Comparison of ENCODE assay signal across 22 cellular contexts in the genomic region with DNA sequence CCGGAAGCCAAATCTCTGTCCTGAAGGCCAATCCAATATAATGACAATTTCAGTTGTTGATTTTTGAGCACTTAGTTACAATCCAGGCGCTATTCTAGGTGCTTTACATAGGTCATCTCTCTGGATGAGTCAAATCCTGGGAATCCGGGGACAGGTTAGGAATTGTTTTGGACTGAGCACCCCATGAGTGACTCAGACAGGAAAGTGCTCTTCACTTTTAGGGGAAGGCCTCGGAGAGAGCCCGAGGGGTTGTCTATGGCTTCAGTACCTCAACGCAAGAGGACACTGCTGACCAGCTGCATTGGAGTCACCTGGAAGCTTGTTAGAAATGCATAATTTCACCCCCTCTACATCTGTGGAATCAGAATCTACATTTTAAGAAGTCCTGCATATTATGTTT.
A peak's percentile ranks its signal among the peaks of the same experiment; 100 is the strongest.
DNase-seq lines count a peak whose midpoint lies in the region; ATAC-seq, FAIRE-seq and TF ChIP-seq lines count a peak whose summit lies in the region.
"Had no signal": no experiment of that assay in that cellular context is flagged by ENCODE, and none has a peak within 500 bp of the region (broad histone marks: within the 10 kb centered on the region; RNA-seq: fewer than 3 reads in every experiment).

No MANE protein-coding gene starts in this region.

- no peak overlapping the region for H3K27ac ChIP-seq in HCT116 (ENCODE audit: low read depth, low read length)
- 0 out of 2 replicates have a peak overlapping the region, but pooled peaks have one; percentile 23 for H3K27ac ChIP-seq in RWPE1
- no peak overlapping the region for H3K27ac ChIP-seq in keratinocyte (ENCODE audit: control insufficient read depth, insufficient read depth, low read length)
- no peak overlapping the region for H3K27ac ChIP-seq in colonic mucosa
- H3K27ac ChIP-seq: SJSA1 had no signal

- DNase-seq in HCT116 (ENCODE audit: low read depth, low spot score) (no peak), RWPE1 (ENCODE audit: low spot score) (peak; percentile 84), ecto neural progenitor cell (ENCODE audit: low spot score) (peak; percentile 30), keratinocyte (ENCODE audit: low read depth, low spot score) (peak; percentile 32), epidermal melanocyte (ENCODE audit: insufficient read length, low spot score) (no peak), colonic mucosa (no peak), GM19238 (ENCODE audit: insufficient read length, low spot score) (no peak)
- DNase-seq: Calu3, GOT3, IMR-90, KG1, NCI-H1048, NCI-H1417, NCI-H1694, NCI-H2029 treated with DMSO at 0.1 percent for 48 hours, NCI-H2227 treated with DMSO at 0.1 percent for 48 hours, NCI-H526 treated with DMSO at 0.1 percent for 48 hours had no signal

- H3K79me2 ChIP-seq in HCT116 (ENCODE audit: insufficient read depth, low read length) (no peaks in the 10 kb centered on the region), keratinocyte (ENCODE audit: control insufficient read depth, insufficient read depth, low read length) (no peaks in the 10 kb centered on the region)

- no peak overlapping the region for H3K9ac ChIP-seq in HCT116 (ENCODE audit: low read length)
- H3K9ac ChIP-seq in keratinocyte (ENCODE audit: control insufficient read depth, extremely low read depth, insufficient read depth, low read length), result no peak overlapping the region
- H3K9ac ChIP-seq in colonic mucosa (ENCODE audit: low read depth in 2 of 2, low read length in 2 of 2), result no peak overlapping the region

- CTCF ChIA-PET in HCT116 (lab: Charles Lee) (no interaction called here), RWPE1 (lab: Yijun Ruan, JAX) (interaction anchor here (0.6 to 0.8 kb wide), 5 partner anchors 11 to 332 kb away, joined by 3 to 4 read pairs (median 3); no protein-coding TSS in a partner anchor)

- H3K9me3 ChIP-seq in HCT116 (ENCODE audit: control insufficient read depth in 1 of 2, insufficient read depth in 1 of 2, low read depth in 1 of 2, low read length in 2 of 2) (no peaks in the 10 kb centered on the region), keratinocyte (ENCODE audit: control insufficient read depth, low read depth, low read length) (no peaks in the 10 kb centered on the region), colonic mucosa (no peaks in the 10 kb centered on the region)
- H3K9me3 ChIP-seq: HAP-1, SJSA1 had no signal

- H3K36me3 ChIP-seq in HCT116 (ENCODE audit: control insufficient read depth in 1 of 2, insufficient read depth in 2 of 2, low read length in 2 of 2) (no peaks in the 10 kb centered on the region), keratinocyte (ENCODE audit: control insufficient read depth in 2 of 2, extremely low read depth in 1 of 2, insufficient read depth in 2 of 2, low read length in 2 of 2) (no peaks in the 10 kb centered on the region), colonic mucosa (no peaks in the 10 kb centered on the region)
- H3K36me3 ChIP-seq: HAP-1, SJSA1 had no signal

- dilution Hi-C loops in keratinocyte (cut with MboI; ENCODE audit: extremely low pct_ligation_motif_present, low sequenced_read_pairs), result loop anchor here (25.0 kb wide), 1 partner anchor 223 kb away; no protein-coding TSS in a partner anchor

- no peak for TF ChIP-seq POLR2A in HCT116 (IDR thresholded peaks at IDR 0.05; ENCODE audit: borderline replicate concordance, extremely low read depth, insufficient read depth, insufficient read length)

- no peaks in the 10 kb centered on the region for H3K9me2 ChIP-seq in HCT116 (ENCODE audit: insufficient read depth)

- POLR2A ChIA-PET in HCT116 (lab: Charles Lee), result no interaction called here
- POLR2A ChIA-PET in RWPE1 (lab: Yijun Ruan, JAX; ENCODE audit: low non-redundant PET), result no interaction called here

- no peaks in the 10 kb centered on the region for H3K9me1 ChIP-seq in keratinocyte (ENCODE audit: control insufficient read depth, extremely low read depth, insufficient read depth, low read length)

- H3K27me3 ChIP-seq in HCT116 (ENCODE audit: insufficient read depth, low read length) (no peaks in the 10 kb centered on the region), keratinocyte (ENCODE audit: control insufficient read depth, extremely low read depth, insufficient read depth, low read length) (no peaks in the 10 kb centered on the region), colonic mucosa (no peaks in the 10 kb centered on the region)
- H3K27me3 ChIP-seq: SJSA1 had no signal

- BruUV-seq in HCT116 (replicated peaks; lab: Mats Ljungman, UMichigan), result no TSS peak

- H3K4me1 ChIP-seq in HCT116 (ENCODE audit: control insufficient read depth in 1 of 2, insufficient read depth in 2 of 2, low read length in 2 of 2) (peaks cover 0 to 11% of the 10 kb centered on the region in 2 experiments; a peak in 2 of 4 replicates), keratinocyte (ENCODE audit: control insufficient read depth, extremely low read depth, insufficient read depth, low read length) (peaks cover 16% of the 10 kb centered on the region), colonic mucosa (no peaks in the 10 kb centered on the region)
- H3K4me1 ChIP-seq: HAP-1, SJSA1 had no signal

- FAIRE-seq in keratinocyte (lab: Jason Lieb, UNC), result peak; percentile 91
- FAIRE-seq: GM18507 had no signal

- H2AFZ ChIP-seq in HCT116 (ENCODE audit: low read depth, low read length, poor library complexity, severe bottlenecking) (no peak overlapping the region), keratinocyte (ENCODE audit: control insufficient read depth, low read length) (no peak overlapping the region)

- H3K4me2 ChIP-seq in HCT116 (ENCODE audit: low read length) (peak overlapping the region; percentile 44), keratinocyte (ENCODE audit: control insufficient read depth, extremely low read depth, insufficient read depth, low read depth, low read length) (peak overlapping the region; percentile 45)

- H4K20me1 ChIP-seq in HCT116 (ENCODE audit: insufficient read depth) (no peaks in the 10 kb centered on the region), keratinocyte (ENCODE audit: control insufficient read depth, extremely low read depth, insufficient read depth, low read length) (no peaks in the 10 kb centered on the region)

- TF ChIP-seq CTCF in HCT116 (IDR thresholded peaks at IDR 0.05 in 2 of 3, conservative IDR thresholded peaks at IDR 0.05 in 1 of 3; ENCODE audit: borderline replicate concordance in 1 of 3, insufficient read depth in 1 of 3, low read depth in 2 of 3, low read length in 2 of 3), result no peak
- TF ChIP-seq CTCF in RWPE1 (conservative IDR thresholded peaks at IDR 0.05; ENCODE audit: low read depth), result no peak
- peak in 1 of 3 experiments; percentile 47 for TF ChIP-seq CTCF in keratinocyte (optimal IDR thresholded peaks at IDR 0.05 in 1 of 3, IDR thresholded peaks at IDR 0.05 in 1 of 3, conservative IDR thresholded peaks at IDR 0.05 in 1 of 3; ENCODE audit: extremely low read depth in 1 of 3, insufficient read depth in 2 of 3, low read length in 3 of 3)
- TF ChIP-seq CTCF in colonic mucosa (IDR thresholded peaks at IDR 0.05), result no peak

- H3K4me3 ChIP-seq in HCT116 (replicated peaks in 1 of 2; ENCODE audit: low read depth in 1 of 2, low read length in 2 of 2), result no peak overlapping the region
- H3K4me3 ChIP-seq in keratinocyte (ENCODE audit: control insufficient read depth in 2 of 3, extremely low read depth in 1 of 3, insufficient read depth in 2 of 3, low read depth in 1 of 3, low read length in 3 of 3), result no peak overlapping the region
- no peak overlapping the region for H3K4me3 ChIP-seq in colonic mucosa
- H3K4me3 ChIP-seq: HAP-1, SJSA1 had no signal

- TF ChIP-seq RAD21 in HCT116 (IDR thresholded peaks at IDR 0.05; ENCODE audit: low read depth), result no peak

- RAD21 ChIA-PET in HCT116 (lab: Charles Lee; ENCODE audit: low non-redundant PET in 1 of 2, low total read pairs in 2 of 2, uncharacterized antibody in 2 of 2, unreplicated experiment in 2 of 2), result no interaction called here

- ATAC-seq in HCT116 (peak; percentile 32; the same call in 1 of the 2 replicates), HG03457 (IDR thresholded peaks at IDR 0.05; ENCODE audit: unreplicated experiment) (no peak)
- ATAC-seq: Panc1 had no signal

- intact Hi-C loops in HCT116 (cut with micrococcal nuclease), result no loop called here
- intact Hi-C loops in colonic mucosa (cut with DNase I), result no loop called here

TF ChIP-seq in HCT116, 20 proteins besides CTCF, POLR2A, EP300 and RAD21 (continues in another document):
- TF ChIP-seq ELF1 (IDR thresholded peaks at IDR 0.05; ENCODE audit: borderline replicate concordance, low read depth) (no peak), ZFX (IDR thresholded peaks at IDR 0.05) (no peak), CEBPB (IDR thresholded peaks at IDR 0.05; ENCODE audit: low read depth) (no peak), YY1 (IDR thresholded peaks at IDR 0.05; ENCODE audit: extremely low read depth, insufficient replicate concordance, low read depth, low read length) (no peak), JUND (IDR thresholded peaks at IDR 0.05) (no peak)
- TF ChIP-seq, protein P1, sequence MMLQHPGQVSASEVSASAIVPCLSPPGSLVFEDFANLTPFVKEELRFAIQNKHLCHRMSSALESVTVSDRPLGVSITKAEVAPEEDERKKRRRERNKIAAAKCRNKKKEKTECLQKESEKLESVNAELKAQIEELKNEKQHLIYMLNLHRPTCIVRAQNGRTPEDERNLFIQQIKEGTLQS (IDR thresholded peaks at IDR 0.05), result no peak
- TF ChIP-seq, protein P2, sequence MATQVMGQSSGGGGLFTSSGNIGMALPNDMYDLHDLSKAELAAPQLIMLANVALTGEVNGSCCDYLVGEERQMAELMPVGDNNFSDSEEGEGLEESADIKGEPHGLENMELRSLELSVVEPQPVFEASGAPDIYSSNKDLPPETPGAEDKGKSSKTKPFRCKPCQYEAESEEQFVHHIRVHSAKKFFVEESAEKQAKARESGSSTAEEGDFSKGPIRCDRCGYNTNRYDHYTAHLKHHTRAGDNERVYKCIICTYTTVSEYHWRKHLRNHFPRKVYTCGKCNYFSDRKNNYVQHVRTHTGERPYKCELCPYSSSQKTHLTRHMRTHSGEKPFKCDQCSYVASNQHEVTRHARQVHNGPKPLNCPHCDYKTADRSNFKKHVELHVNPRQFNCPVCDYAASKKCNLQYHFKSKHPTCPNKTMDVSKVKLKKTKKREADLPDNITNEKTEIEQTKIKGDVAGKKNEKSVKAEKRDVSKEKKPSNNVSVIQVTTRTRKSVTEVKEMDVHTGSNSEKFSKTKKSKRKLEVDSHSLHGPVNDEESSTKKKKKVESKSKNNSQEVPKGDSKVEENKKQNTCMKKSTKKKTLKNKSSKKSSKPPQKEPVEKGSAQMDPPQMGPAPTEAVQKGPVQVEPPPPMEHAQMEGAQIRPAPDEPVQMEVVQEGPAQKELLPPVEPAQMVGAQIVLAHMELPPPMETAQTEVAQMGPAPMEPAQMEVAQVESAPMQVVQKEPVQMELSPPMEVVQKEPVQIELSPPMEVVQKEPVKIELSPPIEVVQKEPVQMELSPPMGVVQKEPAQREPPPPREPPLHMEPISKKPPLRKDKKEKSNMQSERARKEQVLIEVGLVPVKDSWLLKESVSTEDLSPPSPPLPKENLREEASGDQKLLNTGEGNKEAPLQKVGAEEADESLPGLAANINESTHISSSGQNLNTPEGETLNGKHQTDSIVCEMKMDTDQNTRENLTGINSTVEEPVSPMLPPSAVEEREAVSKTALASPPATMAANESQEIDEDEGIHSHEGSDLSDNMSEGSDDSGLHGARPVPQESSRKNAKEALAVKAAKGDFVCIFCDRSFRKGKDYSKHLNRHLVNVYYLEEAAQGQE (IDR thresholded peaks at IDR 0.05; ENCODE audit: low read depth), result no peak

Comparison
In these comparisons a context has a peak if more than half of its experiments do, and no peak if none do; other contexts are left out.
1. DNase-seq: peak in RWPE1 (single experiment), ecto neural progenitor cell (single experiment) and keratinocyte (single experiment); none in HCT116 (single experiment), epidermal melanocyte (single experiment), colonic mucosa (single experiment) and GM19238 (single experiment).